ENCODE assay signal across 1 cellular context in the genomic region with DNA sequence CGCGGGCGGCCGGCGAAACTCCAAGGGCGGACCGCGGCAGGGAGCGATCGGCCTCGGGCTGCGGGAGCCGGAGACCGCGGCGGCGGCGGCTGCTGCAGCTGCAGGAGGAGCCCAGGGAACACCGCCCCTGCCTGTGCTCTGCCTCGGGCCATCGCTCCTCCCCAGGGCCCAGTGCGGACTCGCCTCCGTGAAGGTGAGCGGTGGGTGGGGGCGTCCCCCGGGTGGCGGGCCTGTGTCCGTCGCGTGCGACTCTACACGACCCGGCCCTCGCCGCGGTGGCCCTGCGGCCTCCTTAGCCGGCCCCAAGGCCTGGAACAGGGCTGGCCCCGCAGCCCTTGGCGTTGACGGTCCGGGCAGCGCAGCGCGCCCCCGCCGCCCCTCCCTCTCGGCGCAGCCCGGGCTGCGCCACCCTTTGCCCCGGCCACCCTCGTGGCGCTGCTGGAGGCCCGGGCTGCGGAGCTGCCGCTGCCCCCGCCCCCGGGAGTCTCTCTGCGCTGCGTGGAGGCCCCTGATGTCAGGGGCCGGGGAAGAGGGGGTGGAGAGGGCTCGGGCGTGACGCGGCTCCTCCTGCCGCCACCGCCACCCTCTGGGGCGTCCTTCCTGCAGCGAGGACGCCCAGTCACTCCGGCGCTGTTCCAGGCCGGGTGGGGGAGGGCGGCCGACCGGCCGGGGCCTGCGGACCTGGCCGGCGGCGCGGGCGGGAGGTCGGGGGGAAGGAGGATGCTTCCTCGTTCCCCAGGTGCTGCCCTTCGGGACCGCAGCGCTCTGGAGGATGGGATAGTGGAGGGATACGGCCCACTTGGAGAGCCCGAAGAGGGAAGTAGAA.
TF ChIP-seq lines count a peak whose summit lies in the region.

No MANE protein-coding gene starts in this region.

TF ChIP-seq in GM12878, 131 proteins besides CTCF, POLR2A, EP300 and RAD21 (continues in another document):
- TF ChIP-seq MYB (IDR thresholded peaks at IDR 0.05; ENCODE audit: borderline replicate concordance, low read depth, low read length) (no peak), ZNF274 (IDR thresholded peaks at IDR 0.05; ENCODE audit: insufficient read depth, insufficient read length) (no peak), HDAC6 (IDR thresholded peaks at IDR 0.05; ENCODE audit: unreplicated experiment) (no peak), MTA3 (IDR thresholded peaks at IDR 0.05; ENCODE audit: borderline replicate concordance, low read length) (no peak), ZSCAN29 (IDR thresholded peaks at IDR 0.05) (no peak), SMC3 (IDR thresholded peaks at IDR 0.05; ENCODE audit: borderline replicate concordance, low read length) (no peak), YY1 (IDR thresholded peaks at IDR 0.05; ENCODE audit: low read depth, low read length) (no peak; the same call in 1 of the 2 replicates), ASH2L (IDR thresholded peaks at IDR 0.05; ENCODE audit: borderline replicate concordance, low read depth) (no peak), SMARCA5 (IDR thresholded peaks at IDR 0.05) (0 out of 2 replicates have a peak, but pooled peaks have one; percentile 23), NFYA (IDR thresholded peaks at IDR 0.05; ENCODE audit: borderline replicate concordance, low read depth, low read length) (no peak), SPI1 (IDR thresholded peaks at IDR 0.05; ENCODE audit: borderline replicate concordance, insufficient read depth, low read depth, low read length) (no peak), KAT2A (conservative IDR thresholded peaks at IDR 0.05; ENCODE audit: control insufficient read depth, low read depth, low read length) (no peak), ZNF207 (IDR thresholded peaks at IDR 0.05; ENCODE audit: borderline replicate concordance) (0 out of 2 replicates have a peak, but pooled peaks have one; percentile 50), ATF7 (IDR thresholded peaks at IDR 0.05; ENCODE audit: low read depth) (no peak), RFX5 (IDR thresholded peaks at IDR 0.05; ENCODE audit: low read depth, low read length) (no peak), EED (IDR thresholded peaks at IDR 0.05; ENCODE audit: low read depth) (no peak), NRF1 (conservative IDR thresholded peaks at IDR 0.05; ENCODE audit: low read depth, low read length) (no peak), RELB (IDR thresholded peaks at IDR 0.05; ENCODE audit: low read depth) (no peak), ZNF622 (IDR thresholded peaks at IDR 0.05) (no peak), CBX3 (IDR thresholded peaks at IDR 0.05; ENCODE audit: borderline replicate concordance, low read depth) (no peak), NFIC (IDR thresholded peaks at IDR 0.05; ENCODE audit: low read depth, low read length) (no peak), TBL1XR1 (IDR thresholded peaks at IDR 0.05; ENCODE audit: low read depth, low read length) (no peak), RCOR1 (conservative IDR thresholded peaks at IDR 0.05; ENCODE audit: low read depth, low read length) (no peak), BRCA1 (IDR thresholded peaks at IDR 0.05; ENCODE audit: low read depth, low read length) (no peak), YBX1 (IDR thresholded peaks at IDR 0.05) (no peak), KDM1A (IDR thresholded peaks at IDR 0.05; ENCODE audit: borderline replicate concordance) (no peak), KLF5 (IDR thresholded peaks at IDR 0.05; ENCODE audit: partially characterized antibody) (no peak), TCF7 (IDR thresholded peaks at IDR 0.05; ENCODE audit: borderline replicate concordance) (no peak), ZNF384 (IDR thresholded peaks at IDR 0.05; ENCODE audit: borderline replicate concordance, low read depth, low read length) (no peak), SIN3A (IDR thresholded peaks at IDR 0.05; ENCODE audit: low read depth, low read length) (no peak; the same call in 1 of the 2 replicates), POLR2AphosphoS2 (IDR thresholded peaks at IDR 0.05; ENCODE audit: low read depth, low read length) (no peak), SKIL (IDR thresholded peaks at IDR 0.05; ENCODE audit: low read depth, poor library complexity, severe bottlenecking) (no peak), PAX8 (IDR thresholded peaks at IDR 0.05) (no peak), CBX5 (IDR thresholded peaks at IDR 0.05; ENCODE audit: low read depth) (no peak), BMI1 (IDR thresholded peaks at IDR 0.05; ENCODE audit: borderline replicate concordance) (no peak), TCF3 (IDR thresholded peaks at IDR 0.05; ENCODE audit: borderline replicate concordance, insufficient read depth, low read depth, low read length) (no peak), SRF (IDR thresholded peaks at IDR 0.05; ENCODE audit: low read depth in 2 of 2, low read length in 2 of 2) (no peak), RBBP5 (conservative IDR thresholded peaks at IDR 0.05) (no peak)
- TF ChIP-seq, protein P1, sequence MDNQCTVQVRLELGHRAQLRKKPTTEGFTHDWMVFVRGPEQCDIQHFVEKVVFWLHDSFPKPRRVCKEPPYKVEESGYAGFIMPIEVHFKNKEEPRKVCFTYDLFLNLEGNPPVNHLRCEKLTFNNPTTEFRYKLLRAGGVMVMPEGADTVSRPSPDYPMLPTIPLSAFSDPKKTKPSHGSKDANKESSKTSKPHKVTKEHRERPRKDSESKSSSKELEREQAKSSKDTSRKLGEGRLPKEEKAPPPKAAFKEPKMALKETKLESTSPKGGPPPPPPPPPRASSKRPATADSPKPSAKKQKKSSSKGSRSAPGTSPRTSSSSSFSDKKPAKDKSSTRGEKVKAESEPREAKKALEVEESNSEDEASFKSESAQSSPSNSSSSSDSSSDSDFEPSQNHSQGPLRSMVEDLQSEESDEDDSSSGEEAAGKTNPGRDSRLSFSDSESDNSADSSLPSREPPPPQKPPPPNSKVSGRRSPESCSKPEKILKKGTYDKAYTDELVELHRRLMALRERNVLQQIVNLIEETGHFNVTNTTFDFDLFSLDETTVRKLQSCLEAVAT (IDR thresholded peaks at IDR 0.05), result no peak
- TF ChIP-seq, protein P2, sequence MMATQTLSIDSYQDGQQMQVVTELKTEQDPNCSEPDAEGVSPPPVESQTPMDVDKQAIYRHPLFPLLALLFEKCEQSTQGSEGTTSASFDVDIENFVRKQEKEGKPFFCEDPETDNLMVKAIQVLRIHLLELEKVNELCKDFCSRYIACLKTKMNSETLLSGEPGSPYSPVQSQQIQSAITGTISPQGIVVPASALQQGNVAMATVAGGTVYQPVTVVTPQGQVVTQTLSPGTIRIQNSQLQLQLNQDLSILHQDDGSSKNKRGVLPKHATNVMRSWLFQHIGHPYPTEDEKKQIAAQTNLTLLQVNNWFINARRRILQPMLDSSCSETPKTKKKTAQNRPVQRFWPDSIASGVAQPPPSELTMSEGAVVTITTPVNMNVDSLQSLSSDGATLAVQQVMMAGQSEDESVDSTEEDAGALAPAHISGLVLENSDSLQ (IDR thresholded peaks at IDR 0.05), result no peak
- TF ChIP-seq, protein P3, sequence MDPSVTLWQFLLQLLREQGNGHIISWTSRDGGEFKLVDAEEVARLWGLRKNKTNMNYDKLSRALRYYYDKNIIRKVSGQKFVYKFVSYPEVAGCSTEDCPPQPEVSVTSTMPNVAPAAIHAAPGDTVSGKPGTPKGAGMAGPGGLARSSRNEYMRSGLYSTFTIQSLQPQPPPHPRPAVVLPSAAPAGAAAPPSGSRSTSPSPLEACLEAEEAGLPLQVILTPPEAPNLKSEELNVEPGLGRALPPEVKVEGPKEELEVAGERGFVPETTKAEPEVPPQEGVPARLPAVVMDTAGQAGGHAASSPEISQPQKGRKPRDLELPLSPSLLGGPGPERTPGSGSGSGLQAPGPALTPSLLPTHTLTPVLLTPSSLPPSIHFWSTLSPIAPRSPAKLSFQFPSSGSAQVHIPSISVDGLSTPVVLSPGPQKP (IDR thresholded peaks at IDR 0.05; ENCODE audit: low read depth, low read length), result no peak
- TF ChIP-seq, protein P4, sequence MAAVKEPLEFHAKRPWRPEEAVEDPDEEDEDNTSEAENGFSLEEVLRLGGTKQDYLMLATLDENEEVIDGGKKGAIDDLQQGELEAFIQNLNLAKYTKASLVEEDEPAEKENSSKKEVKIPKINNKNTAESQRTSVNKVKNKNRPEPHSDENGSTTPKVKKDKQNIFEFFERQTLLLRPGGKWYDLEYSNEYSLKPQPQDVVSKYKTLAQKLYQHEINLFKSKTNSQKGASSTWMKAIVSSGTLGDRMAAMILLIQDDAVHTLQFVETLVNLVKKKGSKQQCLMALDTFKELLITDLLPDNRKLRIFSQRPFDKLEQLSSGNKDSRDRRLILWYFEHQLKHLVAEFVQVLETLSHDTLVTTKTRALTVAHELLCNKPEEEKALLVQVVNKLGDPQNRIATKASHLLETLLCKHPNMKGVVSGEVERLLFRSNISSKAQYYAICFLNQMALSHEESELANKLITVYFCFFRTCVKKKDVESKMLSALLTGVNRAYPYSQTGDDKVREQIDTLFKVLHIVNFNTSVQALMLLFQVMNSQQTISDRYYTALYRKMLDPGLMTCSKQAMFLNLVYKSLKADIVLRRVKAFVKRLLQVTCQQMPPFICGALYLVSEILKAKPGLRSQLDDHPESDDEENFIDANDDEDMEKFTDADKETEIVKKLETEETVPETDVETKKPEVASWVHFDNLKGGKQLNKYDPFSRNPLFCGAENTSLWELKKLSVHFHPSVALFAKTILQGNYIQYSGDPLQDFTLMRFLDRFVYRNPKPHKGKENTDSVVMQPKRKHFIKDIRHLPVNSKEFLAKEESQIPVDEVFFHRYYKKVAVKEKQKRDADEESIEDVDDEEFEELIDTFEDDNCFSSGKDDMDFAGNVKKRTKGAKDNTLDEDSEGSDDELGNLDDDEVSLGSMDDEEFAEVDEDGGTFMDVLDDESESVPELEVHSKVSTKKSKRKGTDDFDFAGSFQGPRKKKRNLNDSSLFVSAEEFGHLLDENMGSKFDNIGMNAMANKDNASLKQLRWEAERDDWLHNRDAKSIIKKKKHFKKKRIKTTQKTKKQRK (IDR thresholded peaks at IDR 0.05; ENCODE audit: low read depth, low read length), result no peak
- TF ChIP-seq, protein P5, sequence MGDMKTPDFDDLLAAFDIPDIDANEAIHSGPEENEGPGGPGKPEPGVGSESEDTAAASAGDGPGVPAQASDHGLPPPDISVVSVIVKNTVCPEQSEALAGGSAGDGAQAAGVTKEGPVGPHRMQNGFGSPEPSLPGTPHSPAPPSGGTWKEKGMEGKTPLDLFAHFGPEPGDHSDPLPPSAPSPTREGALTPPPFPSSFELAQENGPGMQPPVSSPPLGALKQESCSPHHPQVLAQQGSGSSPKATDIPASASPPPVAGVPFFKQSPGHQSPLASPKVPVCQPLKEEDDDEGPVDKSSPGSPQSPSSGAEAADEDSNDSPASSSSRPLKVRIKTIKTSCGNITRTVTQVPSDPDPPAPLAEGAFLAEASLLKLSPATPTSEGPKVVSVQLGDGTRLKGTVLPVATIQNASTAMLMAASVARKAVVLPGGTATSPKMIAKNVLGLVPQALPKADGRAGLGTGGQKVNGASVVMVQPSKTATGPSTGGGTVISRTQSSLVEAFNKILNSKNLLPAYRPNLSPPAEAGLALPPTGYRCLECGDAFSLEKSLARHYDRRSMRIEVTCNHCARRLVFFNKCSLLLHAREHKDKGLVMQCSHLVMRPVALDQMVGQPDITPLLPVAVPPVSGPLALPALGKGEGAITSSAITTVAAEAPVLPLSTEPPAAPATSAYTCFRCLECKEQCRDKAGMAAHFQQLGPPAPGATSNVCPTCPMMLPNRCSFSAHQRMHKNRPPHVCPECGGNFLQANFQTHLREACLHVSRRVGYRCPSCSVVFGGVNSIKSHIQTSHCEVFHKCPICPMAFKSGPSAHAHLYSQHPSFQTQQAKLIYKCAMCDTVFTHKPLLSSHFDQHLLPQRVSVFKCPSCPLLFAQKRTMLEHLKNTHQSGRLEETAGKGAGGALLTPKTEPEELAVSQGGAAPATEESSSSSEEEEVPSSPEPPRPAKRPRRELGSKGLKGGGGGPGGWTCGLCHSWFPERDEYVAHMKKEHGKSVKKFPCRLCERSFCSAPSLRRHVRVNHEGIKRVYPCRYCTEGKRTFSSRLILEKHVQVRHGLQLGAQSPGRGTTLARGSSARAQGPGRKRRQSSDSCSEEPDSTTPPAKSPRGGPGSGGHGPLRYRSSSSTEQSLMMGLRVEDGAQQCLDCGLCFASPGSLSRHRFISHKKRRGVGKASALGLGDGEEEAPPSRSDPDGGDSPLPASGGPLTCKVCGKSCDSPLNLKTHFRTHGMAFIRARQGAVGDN (IDR thresholded peaks at IDR 0.05), result peak; percentile 27; the same call in 1 of the 2 replicates
- TF ChIP-seq, protein P6, sequence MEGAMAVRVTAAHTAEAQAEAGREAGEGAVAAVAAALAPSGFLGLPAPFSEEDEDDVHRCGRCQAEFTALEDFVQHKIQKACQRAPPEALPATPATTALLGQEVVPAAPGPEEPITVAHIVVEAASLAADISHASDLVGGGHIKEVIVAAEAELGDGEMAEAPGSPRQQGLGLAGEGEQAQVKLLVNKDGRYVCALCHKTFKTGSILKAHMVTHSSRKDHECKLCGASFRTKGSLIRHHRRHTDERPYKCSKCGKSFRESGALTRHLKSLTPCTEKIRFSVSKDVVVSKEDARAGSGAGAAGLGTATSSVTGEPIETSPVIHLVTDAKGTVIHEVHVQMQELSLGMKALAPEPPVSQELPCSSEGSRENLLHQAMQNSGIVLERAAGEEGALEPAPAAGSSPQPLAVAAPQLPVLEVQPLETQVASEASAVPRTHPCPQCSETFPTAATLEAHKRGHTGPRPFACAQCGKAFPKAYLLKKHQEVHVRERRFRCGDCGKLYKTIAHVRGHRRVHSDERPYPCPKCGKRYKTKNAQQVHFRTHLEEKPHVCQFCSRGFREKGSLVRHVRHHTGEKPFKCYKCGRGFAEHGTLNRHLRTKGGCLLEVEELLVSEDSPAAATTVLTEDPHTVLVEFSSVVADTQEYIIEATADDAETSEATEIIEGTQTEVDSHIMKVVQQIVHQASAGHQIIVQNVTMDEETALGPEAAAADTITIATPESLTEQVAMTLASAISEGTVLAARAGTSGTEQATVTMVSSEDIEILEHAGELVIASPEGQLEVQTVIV (IDR thresholded peaks at IDR 0.05; ENCODE audit: borderline replicate concordance, partially characterized antibody), result no peak
